In genomic region chr9:128323786-128324185, GRCh38 we compare ENCODE assay signal across 9 cellular contexts. TPM values are rescaled to one million over a fixed set of nuclear protein-coding genes. Genes with fewer than 3 reads are reported as not detected.
DNase-seq lines count a peak whose midpoint lies in the region; ATAC-seq, FAIRE-seq and TF ChIP-seq lines count a peak whose summit lies in the region.
"Had no signal": no experiment of that assay in that cellular context is flagged by ENCODE, and none has a peak within 500 bp of the region (broad histone marks: within the 10 kb centered on the region; RNA-seq: fewer than 3 reads in every experiment).

No MANE protein-coding gene starts in this region.

- CTCF ChIA-PET in GM12878 (lab: Yijun Ruan, JAX) = interaction anchor here (1.3 to 2.4 kb wide), 3 partner anchors 9 to 18 kb away, joined by 3 to 8 read pairs (median 3); no protein-coding TSS in a partner anchor

- TF ChIP-seq EP300 in GM12878 (IDR thresholded peaks at IDR 0.05; ENCODE audit: borderline replicate concordance in 1 of 2, control insufficient read depth in 1 of 2, low read depth in 2 of 2, low read length in 2 of 2) = no peak

- H3K79me2 ChIP-seq in GM12878 (ENCODE audit: control insufficient read depth, insufficient read depth, low read length) = peaks cover 29% of the 10 kb centered on the region

- ATAC-seq in stimulated activated naive CD8-positive, alpha-beta T cell treated with anti-CD3 and anti-CD28 coated beads, Interleukin-15, Interleukin-2, amounts not matched to agents 100 U/mL and 50 U/mL, for 24 hours = no peak
- ATAC-seq in GM12878 (no peak), HG03159 (IDR thresholded peaks at IDR 0.05; ENCODE audit: unreplicated experiment) (no peak), HG03378 (IDR thresholded peaks at IDR 0.05; ENCODE audit: unreplicated experiment) (no peak)

- H3K27ac Mint-ChIP-seq in stimulated activated naive CD8-positive, alpha-beta T cell treated with anti-CD3 and anti-CD28 coated beads, Interleukin-15, Interleukin-2, amounts not matched to agents 100 ng/mL and 50 ng/mL, for 24 hours = peak overlapping the region; percentile 98

- SMC1A ChIA-PET in GM12878 (lab: Charles Lee; ENCODE audit: uncharacterized antibody, unreplicated experiment) = no interaction called here

- H3K4me1 ChIP-seq in GM12878 (ENCODE audit: control insufficient read depth, insufficient read depth, low read length) = peaks cover 6% of the 10 kb centered on the region
- peaks cover 8% of the 10 kb centered on the region for H3K4me1 ChIP-seq in mesodermal cell (ENCODE audit: control insufficient read depth, insufficient read depth, low read length, poor library complexity, severe bottlenecking)

- peak overlapping the region; percentile 72 for H3K4me2 ChIP-seq in GM12878 (ENCODE audit: control insufficient read depth, insufficient read depth)

- no peaks in the 10 kb centered on the region for H3K27me3 ChIP-seq in GM12878 (replicated peaks in 1 of 2; ENCODE audit: control insufficient read depth in 2 of 2, insufficient read depth in 2 of 2, low read length in 1 of 2)

- H3K9me3 Mint-ChIP-seq in stimulated activated naive CD8-positive, alpha-beta T cell treated with anti-CD3 and anti-CD28 coated beads, Interleukin-15, Interleukin-2, amounts not matched to agents 100 ng/mL and 50 ng/mL, for 24 hours = no peaks in the 10 kb centered on the region

- peaks cover 23% of the 10 kb centered on the region for H3K36me3 Mint-ChIP-seq in stimulated activated naive CD8-positive, alpha-beta T cell treated with anti-CD3 and anti-CD28 coated beads, Interleukin-15, Interleukin-2, amounts not matched to agents 100 ng/mL and 50 ng/mL, for 24 hours (ENCODE audit: low read depth)

- TF ChIP-seq POLR2A in GM12878 (IDR thresholded peaks at IDR 0.05; ENCODE audit: low read depth, low read length) = no peak

- no peak for FAIRE-seq in GM12878 (lab: Jason Lieb, UNC)

- no peaks in the 10 kb centered on the region for H4K20me1 ChIP-seq in GM12878 (ENCODE audit: control insufficient read depth, insufficient read depth)

- BruUV-seq in GM12878 (replicated peaks; lab: Mats Ljungman, UMichigan) = no TSS peak

- WGBS in GM12878 (ENCODE audit: insufficient coverage, insufficient replicate concordance, low lambda C conversion rate, missing lambda C conversion rate) = 51% methylated on average over 12 of the region's 12 CpGs
- 94 to 100% methylated on average over 5 to 8 of the region's 12 CpGs for WGBS in mesodermal cell (ENCODE audit: insufficient coverage in 2 of 2), 2 experiments

- peak overlapping the region; percentile 93 for H3K4me3 Mint-ChIP-seq in stimulated activated naive CD8-positive, alpha-beta T cell treated with anti-CD3 and anti-CD28 coated beads, Interleukin-15, Interleukin-2, amounts not matched to agents 100 ng/mL and 50 ng/mL, for 24 hours

- no peaks in the 10 kb centered on the region for H3K27me3 Mint-ChIP-seq in stimulated activated naive CD8-positive, alpha-beta T cell treated with anti-CD3 and anti-CD28 coated beads, Interleukin-15, Interleukin-2, amounts not matched to agents 100 ng/mL and 50 ng/mL, for 24 hours

- RAD21 ChIA-PET in GM12878 (lab: Charles Lee; ENCODE audit: unreplicated experiment) = interaction anchor here (0.6 kb wide), 1 partner anchor 651 kb away, joined by 3 read pairs; no protein-coding TSS in a partner anchor

- POLR2A ChIA-PET in GM12878 (lab: Charles Lee) = no interaction called here

- in situ Hi-C loops in GM12878 (cut with MboI) = no loop called here

- no peak for TF ChIP-seq CTCF in GM12878 (IDR thresholded peaks at IDR 0.05 in 2 of 3, conservative IDR thresholded peaks at IDR 0.05 in 1 of 3; ENCODE audit: control insufficient read depth in 2 of 3, extremely low read depth in 1 of 3, insufficient read depth in 1 of 3, low read depth in 3 of 3, low read length in 3 of 3)

- no peak overlapping the region for H2AFZ ChIP-seq in GM12878 (ENCODE audit: control insufficient read depth, low read depth, low read length)

- H3K9ac ChIP-seq in GM12878 (ENCODE audit: control insufficient read depth, insufficient read depth, low read length) = peak overlapping the region; percentile 65

- H3K36me3 ChIP-seq in GM12878 (ENCODE audit: control insufficient read depth in 2 of 2, insufficient read depth in 2 of 2, low read length in 1 of 2) (peaks cover 1 to 8% of the 10 kb centered on the region in 2 experiments), mesodermal cell (ENCODE audit: control insufficient read depth, insufficient read depth, low read length) (peaks cover 65% of the 10 kb centered on the region)

- no peaks in the 10 kb centered on the region for H3K9me3 ChIP-seq in GM12878 (replicated peaks; ENCODE audit: control insufficient read depth, insufficient read depth, low read length)
- H3K9me3 ChIP-seq in mesodermal cell (ENCODE audit: control insufficient read depth, low read length) = no peaks in the 10 kb centered on the region

- intact Hi-C loops in GM12878 (cut with micrococcal nuclease; ENCODE audit: unreplicated experiment) = no loop called here

- H3K27ac ChIP-seq in GM12878 (ENCODE audit: control insufficient read depth, insufficient read depth) (no peak overlapping the region), mesodermal cell (ENCODE audit: low read depth, low read length, severe bottlenecking) (no peak overlapping the region)

- no peak for DNase-seq in stimulated activated naive CD8-positive, alpha-beta T cell treated with anti-CD3 and anti-CD28 coated beads, Interleukin-15, Interleukin-2, amounts not matched to agents 100 U/mL and 50 U/mL, for 24 hours
- no peak for DNase-seq in GM12878 (ENCODE audit: low read depth, low spot score)
- DNase-seq in HK-2 (ENCODE audit: unreplicated experiment) = no peak
- DNase-seq in middle frontal gyrus (ENCODE audit: extremely low spot score, low spot score) = no peak
- DNase-seq: stimulated activated CD4-positive, alpha-beta T cell treated with anti-CD3 and anti-CD28 coated beads, Interleukin-1b, Interleukin-23, amount 100 ng/mL, for 48 hours had no signal

- TF ChIP-seq RAD21 in GM12878 (IDR thresholded peaks at IDR 0.05; ENCODE audit: insufficient read depth, low read depth, low read length) = no peak

- peaks cover 24% of the 10 kb centered on the region for H3K4me1 Mint-ChIP-seq in stimulated activated naive CD8-positive, alpha-beta T cell treated with anti-CD3 and anti-CD28 coated beads, Interleukin-15, Interleukin-2, amounts not matched to agents 100 ng/mL and 50 ng/mL, for 24 hours (ENCODE audit: low read depth)

- H3K4me3 ChIP-seq in GM12878 (peak overlapping the region; percentile 96), mesodermal cell (ENCODE audit: extremely low read depth, insufficient read depth, low read length, poor library complexity, severe bottlenecking) (peak overlapping the region; percentile 91)

RNA-seq across cellular contexts. Expression of gene COQ4, which starts 1.1 kb away (rescaled TPM):
- 67.3 and 73.5 TPM in 2 replicates for total RNA-seq in GM12878 (2013; cell fraction: nucleolus; rRNA removed)
- total RNA-seq in GM12878 (2014; rRNA removed) = 57.6 and 64.1 TPM in 2 replicates
- total RNA-seq in GM12878 (2014; rRNA removed; fragmentation: Illumina TruSeq; extraction: Trizol) = 22.7 and 23.7 TPM in 2 replicates
- 39.3 and 39.4 TPM in 2 replicates for total RNA-seq in GM12878 (2021)
- polyA plus RNA-seq in GM12878 (2011; ENCODE audit: low read depth) = 13.2 TPM
- 23.7 and 37.9 TPM in 2 replicates for polyA plus RNA-seq in GM12878 (2011; rRNA removed)
- polyA plus RNA-seq in GM12878 (2011; cell fraction: cytosol; rRNA removed) = 57.9 and 75.2 TPM in 2 replicates
- polyA plus RNA-seq in GM12878 (2011; cell fraction: nucleus; rRNA removed) = 70.3 and 89.4 TPM in 2 replicates
- 26.5 and 29.8 TPM in 2 replicates for polyA plus RNA-seq in GM12878 (2012)
- polyA plus RNA-seq in GM12878 (2014; fragmentation: Illumina TruSeq; extraction: Trizol) = 12.4 and 23.9 TPM in 2 replicates
- 1 to 10 TPM; 3.8 to 9.1 TPM for polyA plus RNA-seq in GM12878 (2014; fragmentation: Nextera tagmentation; extraction: Ambion mirVana)
- polyA plus RNA-seq in GM12878 (2014; rRNA removed) = 61.6 and 62.2 TPM in 2 replicates
- polyA plus RNA-seq in GM12878 (2016; fragmentation: Nextera tagmentation; extraction: Ambion mirVana) = 10 to 100 TPM; 60.5 to 61.1 TPM
- 34.9 and 43.2 TPM in 2 replicates for polyA minus RNA-seq in GM12878 (2011; rRNA and poly(A)+ RNA removed)
- polyA minus RNA-seq in GM12878 (2011; cell fraction: cytosol; rRNA and poly(A)+ RNA removed) = 11.8 and 19.8 TPM in 2 replicates
- 24.5 and 43.3 TPM in 2 replicates for polyA minus RNA-seq in GM12878 (2011; cell fraction: nucleus; rRNA and poly(A)+ RNA removed)
- polyA plus RNA-seq in mesodermal cell (2013, experiment 1 of 2) = 29.9 TPM
- 31.0 TPM for polyA plus RNA-seq in mesodermal cell (2013, experiment 2 of 2)

RNA-seq across cellular contexts. Expression of gene TRUB2, which starts 1.5 kb away (rescaled TPM):
- total RNA-seq in GM12878 (2013; cell fraction: nucleolus; rRNA removed) = 14.1 and 15.2 TPM in 2 replicates
- total RNA-seq in GM12878 (2014; rRNA removed) (38.5 and 38.9 TPM in 2 replicates), GM12878 (2014; rRNA removed; fragmentation: Illumina TruSeq; extraction: Trizol) (26.5 and 27.6 TPM in 2 replicates), GM12878 (2021) (43.2 TPM in 2 replicates)
- polyA plus RNA-seq in GM12878 (2011; ENCODE audit: low read depth) = 9.1 TPM
- polyA plus RNA-seq in GM12878 (2011; rRNA removed) (20.4 and 32.4 TPM in 2 replicates), GM12878 (2014; fragmentation: Illumina TruSeq; extraction: Trizol) (25.5 and 40.5 TPM in 2 replicates), GM12878 (2014; fragmentation: Nextera tagmentation; extraction: Ambion mirVana) (1 to 10 TPM; 2.8 to 5.5 TPM), GM12878 (2014; rRNA removed) (35.4 and 38.8 TPM in 2 replicates), GM12878 (2016; fragmentation: Nextera tagmentation; extraction: Ambion mirVana) (10 to 100 TPM; 64.9 to 70.5 TPM)
- 30.3 and 36.6 TPM in 2 replicates for polyA plus RNA-seq in GM12878 (2011; cell fraction: cytosol; rRNA removed)
- 12.1 and 17.2 TPM in 2 replicates for polyA plus RNA-seq in GM12878 (2011; cell fraction: nucleus; rRNA removed)
- 21.7 and 23.6 TPM in 2 replicates for polyA plus RNA-seq in GM12878 (2012)
- 20.5 and 35.6 TPM in 2 replicates for polyA minus RNA-seq in GM12878 (2011; rRNA and poly(A)+ RNA removed)
- 9.5 and 20.0 TPM in 2 replicates for polyA minus RNA-seq in GM12878 (2011; cell fraction: cytosol; rRNA and poly(A)+ RNA removed)
- polyA minus RNA-seq in GM12878 (2011; cell fraction: nucleus; rRNA and poly(A)+ RNA removed) = 3.5 and 11.4 TPM in 2 replicates
- polyA plus RNA-seq in mesodermal cell (2013, experiment 1 of 2) = 21.5 TPM
- polyA plus RNA-seq in mesodermal cell (2013, experiment 2 of 2) = 18.6 TPM

RNA-seq across cellular contexts. Expression of gene SLC27A4, which starts 16.5 kb away (rescaled TPM):
- total RNA-seq in GM12878 (2013; cell fraction: nucleolus; rRNA removed) = 8.9 and 9.4 TPM in 2 replicates
- total RNA-seq in GM12878 (2014; rRNA removed) = 9.8 and 14.0 TPM in 2 replicates
- 4.2 and 5.8 TPM in 2 replicates for total RNA-seq in GM12878 (2014; rRNA removed; fragmentation: Illumina TruSeq; extraction: Trizol)
- total RNA-seq in GM12878 (2021) = 13.5 and 13.9 TPM in 2 replicates
- polyA plus RNA-seq in GM12878 (2011; ENCODE audit: low read depth) = 0.98 TPM
- polyA plus RNA-seq in GM12878 (2011; rRNA removed) = 1.5 and 4.4 TPM in 2 replicates
- polyA plus RNA-seq in GM12878 (2011; cell fraction: cytosol; rRNA removed) = 6.8 and 8.9 TPM in 2 replicates
- polyA plus RNA-seq in GM12878 (2011; cell fraction: nucleus; rRNA removed) = 9.4 and 15.5 TPM in 2 replicates
- polyA plus RNA-seq in GM12878 (2012) = 3.2 and 4.0 TPM in 2 replicates
- polyA plus RNA-seq in GM12878 (2014; fragmentation: Illumina TruSeq; extraction: Trizol) = 2.0 and 5.5 TPM in 2 replicates
- polyA plus RNA-seq in GM12878 (2014; fragmentation: Nextera tagmentation; extraction: Ambion mirVana) = 1 to 10 TPM in 1 of 2 experiments, under 1 TPM in 1; 0.13 to 1.1 TPM
- 9.4 and 12.9 TPM in 2 replicates for polyA plus RNA-seq in GM12878 (2014; rRNA removed)
- polyA plus RNA-seq in GM12878 (2016; fragmentation: Nextera tagmentation; extraction: Ambion mirVana) = 10 to 100 TPM in 1 of 2 experiments, 1 to 10 TPM in 1; 9.4 to 12.1 TPM
- polyA minus RNA-seq in GM12878 (2011; rRNA and poly(A)+ RNA removed) = 7.6 and 11.6 TPM in 2 replicates
- polyA minus RNA-seq in GM12878 (2011; cell fraction: cytosol; rRNA and poly(A)+ RNA removed) = 5.6 and 6.8 TPM in 2 replicates
- polyA minus RNA-seq in GM12878 (2011; cell fraction: nucleus; rRNA and poly(A)+ RNA removed) = 3.0 and 7.6 TPM in 2 replicates
- polyA plus RNA-seq in mesodermal cell (2013, experiment 1 of 2) = 15.5 TPM
- polyA plus RNA-seq in mesodermal cell (2013, experiment 2 of 2) = 12.3 TPM

RNA-seq across cellular contexts. Expression of gene URM1, which starts 47.4 kb away (rescaled TPM):
- total RNA-seq in GM12878 (2013; cell fraction: nucleolus; rRNA removed) = 13.1 and 14.6 TPM in 2 replicates
- 55.9 and 62.0 TPM in 2 replicates for total RNA-seq in GM12878 (2014; rRNA removed)
- total RNA-seq in GM12878 (2014; rRNA removed; fragmentation: Illumina TruSeq; extraction: Trizol) = 27.8 and 31.4 TPM in 2 replicates
- total RNA-seq in GM12878 (2021) = 75.3 and 77.7 TPM in 2 replicates
- 42.6 TPM for polyA plus RNA-seq in GM12878 (2011; ENCODE audit: low read depth)
- 31.2 and 54.5 TPM in 2 replicates for polyA plus RNA-seq in GM12878 (2011; rRNA removed)
- polyA plus RNA-seq in GM12878 (2011; cell fraction: cytosol; rRNA removed) = 81.7 and 85.1 TPM in 2 replicates
- polyA plus RNA-seq in GM12878 (2011; cell fraction: nucleus; rRNA removed) = 89.1 and 89.9 TPM in 2 replicates
- 47.5 and 62.9 TPM in 2 replicates for polyA plus RNA-seq in GM12878 (2012)
- polyA plus RNA-seq in GM12878 (2014; fragmentation: Illumina TruSeq; extraction: Trizol) = 30.4 and 72.5 TPM in 2 replicates
- polyA plus RNA-seq in GM12878 (2014; fragmentation: Nextera tagmentation; extraction: Ambion mirVana) = 10 to 100 TPM in 1 of 2 experiments, 1 to 10 TPM in 1; 7.9 to 14.1 TPM
- polyA plus RNA-seq in GM12878 (2014; rRNA removed) = 75.8 and 76.2 TPM in 2 replicates
- 10 to 100 TPM; 65.3 to 68.7 TPM for polyA plus RNA-seq in GM12878 (2016; fragmentation: Nextera tagmentation; extraction: Ambion mirVana)
- polyA minus RNA-seq in GM12878 (2011; rRNA and poly(A)+ RNA removed) = 30.6 and 52.0 TPM in 2 replicates
- 17.9 and 19.1 TPM in 2 replicates for polyA minus RNA-seq in GM12878 (2011; cell fraction: cytosol; rRNA and poly(A)+ RNA removed)
- polyA minus RNA-seq in GM12878 (2011; cell fraction: nucleus; rRNA and poly(A)+ RNA removed) = 6.9 and 12.4 TPM in 2 replicates
- 39.9 TPM for polyA plus RNA-seq in mesodermal cell (2013, experiment 1 of 2)
- 35.5 TPM for polyA plus RNA-seq in mesodermal cell (2013, experiment 2 of 2)

RNA-seq across cellular contexts. Expression of gene SWI5, which starts 47.7 kb away (rescaled TPM):
- total RNA-seq in GM12878 (2013; cell fraction: nucleolus; rRNA removed) = 5.6 and 6.7 TPM in 2 replicates
- total RNA-seq in GM12878 (2014; rRNA removed) (16.9 and 21.9 TPM in 2 replicates), GM12878 (2014; rRNA removed; fragmentation: Illumina TruSeq; extraction: Trizol) (15.2 and 16.8 TPM in 2 replicates), GM12878 (2021) (13.3 and 15.9 TPM in 2 replicates)
- polyA plus RNA-seq in GM12878 (2011; ENCODE audit: low read depth) = 11.3 TPM
- polyA plus RNA-seq in GM12878 (2011; rRNA removed) (18.3 and 22.4 TPM in 2 replicates), GM12878 (2014; fragmentation: Illumina TruSeq; extraction: Trizol) (14.2 and 15.8 TPM in 2 replicates), GM12878 (2014; fragmentation: Nextera tagmentation; extraction: Ambion mirVana) (10 to 100 TPM; 14.8 to 19.3 TPM), GM12878 (2014; rRNA removed) (22.0 and 23.9 TPM in 2 replicates), GM12878 (2016; fragmentation: Nextera tagmentation; extraction: Ambion mirVana) (10 to 100 TPM; 31.4 to 36.2 TPM)
- 24.2 and 25.7 TPM in 2 replicates for polyA plus RNA-seq in GM12878 (2011; cell fraction: cytosol; rRNA removed)
- polyA plus RNA-seq in GM12878 (2011; cell fraction: nucleus; rRNA removed) = 7.5 and 11.9 TPM in 2 replicates
- polyA plus RNA-seq in GM12878 (2012) = 18.5 and 19.7 TPM in 2 replicates
- polyA minus RNA-seq in GM12878 (2011; rRNA and poly(A)+ RNA removed) = 8.1 and 11.1 TPM in 2 replicates
- 2.3 TPM in 1 of 2 replicates, not detected in the other for polyA minus RNA-seq in GM12878 (2011; cell fraction: cytosol; rRNA and poly(A)+ RNA removed)
- 0.97 and 2.8 TPM in 2 replicates for polyA minus RNA-seq in GM12878 (2011; cell fraction: nucleus; rRNA and poly(A)+ RNA removed)
- 38.4 TPM for polyA plus RNA-seq in mesodermal cell (2013, experiment 1 of 2)
- 30.8 TPM for polyA plus RNA-seq in mesodermal cell (2013, experiment 2 of 2)
